1 cellular context compared by ENCODE assay signal in genomic region chr2:96484096-96484495, GRCh38.
TF ChIP-seq lines count a peak whose summit lies in the region.

No MANE protein-coding gene starts in this region.

TF ChIP-seq in IMR-90, 13 proteins besides CTCF, POLR2A, EP300 and RAD21:
- no peak for TF ChIP-seq RCOR1 (IDR thresholded peaks at IDR 0.05; ENCODE audit: insufficient replicate concordance, low read length)
- no peak for TF ChIP-seq CHD1 (IDR thresholded peaks at IDR 0.05; ENCODE audit: low read depth, low read length)
- no peak for TF ChIP-seq ELK1 (IDR thresholded peaks at IDR 0.05; ENCODE audit: borderline replicate concordance, low read depth, low read length)
- TF ChIP-seq USF2 (IDR thresholded peaks at IDR 0.05; ENCODE audit: low read depth, low read length): no peak
